In genomic region chr16:30186782-30187555, GRCh38 we compare ENCODE assay signal across 8 cellular contexts. TPM values are rescaled to one million over a fixed set of nuclear protein-coding genes. Genes with fewer than 3 reads are reported as not detected.
DNase-seq lines count a peak whose midpoint lies in the region; ATAC-seq and TF ChIP-seq lines count a peak whose summit lies in the region.

No MANE protein-coding gene starts in this region.

- POLR2A ChIA-PET in CD4-positive, alpha-beta memory T cell (lab: Charles Lee; ENCODE audit: partially characterized antibody), result interaction anchor here (0.9 to 7.6 kb wide), 17 partner anchors 9 to 371 kb away, joined by 3 to 292 read pairs (median 7); partner anchors contain the start of genes ALDOA, GDPD3, HIRIP3 and INO80E
- POLR2A ChIA-PET in naive thymus-derived CD8-positive, alpha-beta T cell (lab: Charles Lee), result interaction anchor here (0.7 to 7.9 kb wide), 19 partner anchors 44 to 231 kb away, joined by 3 to 320 read pairs (median 13); partner anchors contain the start of genes ALDOA, GDPD3, MAPK3 and PPP4C

- peak overlapping the region; percentile 91 for H3K4me3 ChIP-seq in CD4-positive, alpha-beta memory T cell (ENCODE audit: low read length in 2 of 2)

- no peaks in the 10 kb centered on the region for H3K9me3 Mint-ChIP-seq in CD4-positive, alpha-beta memory T cell
- no peaks in the 10 kb centered on the region for H3K9me3 Mint-ChIP-seq in endothelial cell (ENCODE audit: unreplicated experiment)
- H3K9me3 Mint-ChIP-seq in naive thymus-derived CD8-positive, alpha-beta T cell, result peaks cover 0 to 3% (median 0%) of the 10 kb centered on the region in 9 donors

- TF ChIP-seq CTCF in LNCAP (IDR thresholded peaks at IDR 0.05), result peak; percentile 52; the same call in 1 of the 2 replicates
- TF ChIP-seq CTCF in endothelial cell (IDR thresholded peaks at IDR 0.05; ENCODE audit: unreplicated experiment), result peak; percentile 84

- peak overlapping the region; percentile 77 for H3K27ac ChIP-seq in CD4-positive, alpha-beta memory T cell (ENCODE audit: low read depth, low read length)

- DNase-seq in CD4-positive, alpha-beta memory T cell, result peak; percentile 77 to 88 (median 84)
- DNase-seq in activated CD8-positive, alpha-beta memory T cell treated with anti-CD3 and anti-CD28 coated beads, Interleukin-2, amount 50 U/mL, for 24 hours (ENCODE audit: extremely low read depth), result peak; percentile 72
- DNase-seq in endothelial cell (ENCODE audit: low spot score), result peak; percentile 82
- DNase-seq in naive thymus-derived CD8-positive, alpha-beta T cell, result peak; percentile 73 to 92 (median 87)
- peak; percentile 95 for DNase-seq in stimulated activated naive CD8-positive, alpha-beta T cell treated with anti-CD3 and anti-CD28 coated beads, Interleukin-15, Interleukin-2, amounts not matched to agents 100 U/mL and 50 U/mL, for 24 hours

- ATAC-seq in naive thymus-derived CD8-positive, alpha-beta T cell, result peak; percentile 7 to 9
- ATAC-seq in stimulated activated naive CD8-positive, alpha-beta T cell treated with anti-CD3 and anti-CD28 coated beads, Interleukin-15, Interleukin-2, amounts not matched to agents 100 U/mL and 50 U/mL, for 24 hours, result peak; percentile 8
- ATAC-seq in HG03175 (IDR thresholded peaks at IDR 0.05; ENCODE audit: unreplicated experiment), result no peak
- no peak for ATAC-seq in GM19463 (IDR thresholded peaks at IDR 0.05; ENCODE audit: unreplicated experiment)

- peaks cover 31% of the 10 kb centered on the region for H3K36me3 ChIP-seq in CD4-positive, alpha-beta memory T cell (ENCODE audit: insufficient read depth, low read length)

- H3K36me3 Mint-ChIP-seq in CD4-positive, alpha-beta memory T cell, result peaks cover 29 to 36% of the 10 kb centered on the region in 2 donors
- no peaks in the 10 kb centered on the region for H3K36me3 Mint-ChIP-seq in endothelial cell (ENCODE audit: low read depth, unreplicated experiment)
- H3K36me3 Mint-ChIP-seq in naive thymus-derived CD8-positive, alpha-beta T cell, result peaks cover 8 to 39% (median 28%) of the 10 kb centered on the region in 3 donors

- intact Hi-C loops in CD4-positive, alpha-beta memory T cell (cut with micrococcal nuclease), result no loop called here

- H3K27me3 ChIP-seq in CD4-positive, alpha-beta memory T cell (ENCODE audit: insufficient read depth, low read length), result no peaks in the 10 kb centered on the region

- peaks cover 38% of the 10 kb centered on the region for H3K4me1 ChIP-seq in CD4-positive, alpha-beta memory T cell (ENCODE audit: insufficient read depth, low read length)

- H3K4me3 Mint-ChIP-seq in CD4-positive, alpha-beta memory T cell, result peak overlapping the region; percentile 94 to 99 (median 98)
- no peak overlapping the region for H3K4me3 Mint-ChIP-seq in endothelial cell (ENCODE audit: unreplicated experiment)
- peak overlapping the region; percentile 96 to 100 (median 98) for H3K4me3 Mint-ChIP-seq in naive thymus-derived CD8-positive, alpha-beta T cell

- H3K9me3 ChIP-seq in CD4-positive, alpha-beta memory T cell (ENCODE audit: control insufficient read depth in 1 of 2, low read length in 2 of 2), result no peaks in the 10 kb centered on the region

- H3K4me1 Mint-ChIP-seq in CD4-positive, alpha-beta memory T cell, result peaks cover 14 to 49% (median 23%) of the 10 kb centered on the region in 4 donors
- H3K4me1 Mint-ChIP-seq in endothelial cell (ENCODE audit: unreplicated experiment), result no peaks in the 10 kb centered on the region
- H3K4me1 Mint-ChIP-seq in naive thymus-derived CD8-positive, alpha-beta T cell, result peaks cover 14 to 41% (median 30%) of the 10 kb centered on the region in 4 donors

- CTCF ChIA-PET in CD4-positive, alpha-beta memory T cell (lab: Charles Lee; ENCODE audit: partially characterized antibody), result interaction anchor here (0.7 to 5.9 kb wide), 8 partner anchors 44 to 223 kb away, joined by 3 to 59 read pairs (median 4); partner anchors contain the start of genes TBC1D10B and TBX6

- H3K27ac Mint-ChIP-seq in CD4-positive, alpha-beta memory T cell, result peak overlapping the region; percentile 94 to 99 (median 96)
- no peak overlapping the region for H3K27ac Mint-ChIP-seq in endothelial cell (ENCODE audit: unreplicated experiment)
- peak overlapping the region; percentile 93 to 98 (median 96) for H3K27ac Mint-ChIP-seq in naive thymus-derived CD8-positive, alpha-beta T cell

- no peaks in the 10 kb centered on the region for H3K27me3 Mint-ChIP-seq in CD4-positive, alpha-beta memory T cell
- H3K27me3 Mint-ChIP-seq in endothelial cell (ENCODE audit: unreplicated experiment), result peaks cover 9% of the 10 kb centered on the region
- H3K27me3 Mint-ChIP-seq in naive thymus-derived CD8-positive, alpha-beta T cell, result no peaks in the 10 kb centered on the region

RNA-seq across cellular contexts. Expression of gene CORO1A, which starts 3.6 kb away (rescaled TPM):
- 100 to 1,000 TPM; 745 to 769 TPM for total RNA-seq in CD4-positive, alpha-beta memory T cell
- polyA plus RNA-seq in CD4-positive, alpha-beta memory T cell, result 1,000 to 10,000 TPM; 1,217 to 1,230 TPM
- 24.9 TPM for total RNA-seq in endothelial cell (ENCODE audit: unreplicated experiment)
- total RNA-seq in naive thymus-derived CD8-positive, alpha-beta T cell, result 100 to 1,000 TPM; 881 to 897 TPM
- polyA plus RNA-seq in naive thymus-derived CD8-positive, alpha-beta T cell, result 1,000 to 10,000 TPM; 1,262 to 1,424 (median 1,364) TPM

RNA-seq across cellular contexts. Expression of gene BOLA2B, which starts 6.5 kb away (rescaled TPM):
- 10 to 100 TPM; 62.1 to 79.0 TPM for total RNA-seq in CD4-positive, alpha-beta memory T cell
- 100 to 1,000 TPM; 144 to 169 TPM for polyA plus RNA-seq in CD4-positive, alpha-beta memory T cell
- 70.6 TPM for total RNA-seq in endothelial cell (ENCODE audit: unreplicated experiment)
- 10 to 100 TPM; 66.6 to 73.1 TPM for total RNA-seq in naive thymus-derived CD8-positive, alpha-beta T cell
- 100 to 1,000 TPM; 225 to 251 (median 237) TPM for polyA plus RNA-seq in naive thymus-derived CD8-positive, alpha-beta T cell

RNA-seq across cellular contexts. Expression of gene SLX1A, which starts 6.7 kb away (rescaled TPM):
- total RNA-seq in CD4-positive, alpha-beta memory T cell, result 10 to 100 TPM; 57.5 to 65.6 TPM
- polyA plus RNA-seq in CD4-positive, alpha-beta memory T cell, result 10 to 100 TPM; 44.5 to 60.7 TPM
- 61.0 TPM for total RNA-seq in endothelial cell (ENCODE audit: unreplicated experiment)
- 10 to 100 TPM; 32.5 to 47.1 TPM for total RNA-seq in naive thymus-derived CD8-positive, alpha-beta T cell
- 10 to 100 TPM; 35.6 to 60.2 (median 44.2) TPM for polyA plus RNA-seq in naive thymus-derived CD8-positive, alpha-beta T cell

RNA-seq across cellular contexts. Expression of gene SULT1A3, which starts 12.1 kb away (rescaled TPM):
- 10 to 100 TPM; 42.5 to 46.2 TPM for total RNA-seq in CD4-positive, alpha-beta memory T cell
- polyA plus RNA-seq in CD4-positive, alpha-beta memory T cell, result 1 to 10 TPM; 1.2 to 3.9 TPM
- 17.9 TPM for total RNA-seq in endothelial cell (ENCODE audit: unreplicated experiment)
- total RNA-seq in naive thymus-derived CD8-positive, alpha-beta T cell, result 10 to 100 TPM; 26.9 to 29.4 TPM
- polyA plus RNA-seq in naive thymus-derived CD8-positive, alpha-beta T cell, result 1 to 10 TPM in 1 of 3 donors, under 1 TPM in 1, not detected in 1; 0.47 to 1.3 TPM

Comparison
In these comparisons a context has a peak if more than half of its experiments do, and no peak if none do; other contexts are left out.
1. ATAC-seq: peak in naive thymus-derived CD8-positive, alpha-beta T cell (2 of 2) and stimulated activated naive CD8-positive, alpha-beta T cell treated with anti-CD3 and anti-CD28 coated beads, Interleukin-15, Interleukin-2, amounts not matched to agents 100 U/mL and 50 U/mL, for 24 hours (single experiment); none in HG03175 (single experiment) and GM19463 (single experiment).
2. RNA of gene CORO1A, which starts 3.6 kb away (total RNA-seq): 881 to 897 TPM in naive thymus-derived CD8-positive, alpha-beta T cell and 745 to 769 TPM in CD4-positive, alpha-beta memory T cell; 24.9 TPM in endothelial cell (single experiment); every median in the first group is over 10 times any median in the second.
3. Peak in every context shown above with its lines, with median percentiles within 50 percentile points of each other: DNase-seq.